Comparison of ENCODE assay signal across 8 cellular contexts in the genomic region with DNA sequence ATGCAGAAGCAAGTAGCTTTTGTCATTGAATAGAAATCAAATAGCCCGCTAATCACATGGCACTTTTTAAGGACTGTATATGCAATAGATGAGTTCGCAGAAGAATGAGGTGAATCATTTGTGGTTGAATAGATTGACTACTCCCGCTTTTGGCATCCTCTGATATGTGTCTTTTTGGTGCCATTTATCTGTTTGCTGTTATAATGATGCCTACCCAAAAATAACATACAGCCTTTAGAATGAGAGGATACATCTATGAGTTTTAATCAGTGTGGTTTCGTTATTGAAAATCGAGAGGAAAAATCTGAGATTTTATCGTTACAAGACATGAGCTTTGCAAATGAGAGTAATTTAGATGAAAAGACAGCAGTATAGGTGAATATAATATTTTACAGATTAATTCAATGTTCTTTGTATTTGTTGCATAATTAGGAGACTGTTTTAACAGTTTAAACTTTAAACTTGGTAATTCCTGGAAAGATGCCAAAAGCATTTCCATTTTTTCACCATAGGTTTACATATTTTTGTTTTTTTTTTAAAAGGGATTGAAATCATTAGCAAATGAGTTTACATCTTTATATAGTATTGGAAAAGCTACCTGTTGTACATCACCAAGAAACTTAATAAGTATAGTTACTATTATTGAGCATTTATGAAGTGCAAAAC. TPM values are rescaled to one million over a fixed set of nuclear protein-coding genes. Genes with fewer than 3 reads are reported as not detected.
DNase-seq lines count a peak whose midpoint lies in the region; ATAC-seq and TF ChIP-seq lines count a peak whose summit lies in the region.

No MANE protein-coding gene starts in this region.

- H3K27ac Mint-ChIP-seq in dendritic cell treated with granulocyte-macrophage colony-stimulating factor and Interleukin-4, amounts not matched to agents 40 ng/mL and 50 ng/mL, for 4 days, result peak overlapping the region; percentile 81
- H3K27ac Mint-ChIP-seq in natural killer cell treated with Interleukin-12 subunit alpha and Interleukin-12 subunit beta and Interleukin-15 and Interleukin-18, amount 100 ng/mL, for 72 hours, result peak overlapping the region; percentile 57 to 76

- peaks cover 18% of the 10 kb centered on the region for H3K4me1 Mint-ChIP-seq in dendritic cell treated with granulocyte-macrophage colony-stimulating factor and Interleukin-4, amounts not matched to agents 40 ng/mL and 50 ng/mL, for 4 days (ENCODE audit: low read depth)
- peaks cover 20 to 39% of the 10 kb centered on the region in 2 donors for H3K4me1 Mint-ChIP-seq in natural killer cell treated with Interleukin-12 subunit alpha and Interleukin-12 subunit beta and Interleukin-15 and Interleukin-18, amount 100 ng/mL, for 72 hours (ENCODE audit: low read depth in 2 of 2)

- DNase-seq in NCI-H2029 (lab: John Stamatoyannopoulos, UW), result peak; percentile 31
- DNase-seq in NCI-H2029 treated with DMSO at 0.1 percent for 48 hours (lab: John Stamatoyannopoulos, UW), result no peak
- no peak for DNase-seq in natural killer cell treated with Interleukin-12 subunit alpha and Interleukin-12 subunit beta and Interleukin-15 and Interleukin-18, amount 100 ng/mL, for 72 hours (ENCODE audit: low spot score)
- DNase-seq in NCI-H2196 treated with DMSO at 0.1 percent for 48 hours (lab: John Stamatoyannopoulos, UW; ENCODE audit: unreplicated experiment), result no peak

- peaks cover 11% of the 10 kb centered on the region; the same call in 1 of the 2 replicates for H3K4me1 ChIP-seq in OCI-LY3 (ENCODE audit: low read length)

- H3K9ac ChIP-seq in OCI-LY3 (ENCODE audit: low read length), result peak overlapping the region; percentile 67

- H2AFZ ChIP-seq in OCI-LY3 (ENCODE audit: low read depth, low read length), result no peak overlapping the region

- TF ChIP-seq CTCF in OCI-LY3 (IDR thresholded peaks at IDR 0.05; ENCODE audit: low read depth, low read length), result no peak

- no peaks in the 10 kb centered on the region for H3K9me3 Mint-ChIP-seq in dendritic cell treated with granulocyte-macrophage colony-stimulating factor and Interleukin-4, amounts not matched to agents 40 ng/mL and 50 ng/mL, for 4 days
- H3K9me3 Mint-ChIP-seq in natural killer cell treated with Interleukin-12 subunit alpha and Interleukin-12 subunit beta and Interleukin-15 and Interleukin-18, amount 100 ng/mL, for 72 hours, result no peaks in the 10 kb centered on the region

- H3K79me2 ChIP-seq in OCI-LY3 (ENCODE audit: low read length), result no peaks in the 10 kb centered on the region

- H3K27ac ChIP-seq in OCI-LY3 (ENCODE audit: low read length), result no peak overlapping the region

- H4K20me1 ChIP-seq in OCI-LY3 (ENCODE audit: insufficient read depth, low read length), result no peaks in the 10 kb centered on the region

- no peaks in the 10 kb centered on the region for H3K9me3 ChIP-seq in OCI-LY3 (ENCODE audit: insufficient read depth, low read length)

- H3K4me2 ChIP-seq in OCI-LY3 (ENCODE audit: low read length), result peak overlapping the region; percentile 96

- intact Hi-C loops in dendritic cell treated with granulocyte-macrophage colony-stimulating factor and Interleukin-4, amounts not matched to agents 40 ng/mL and 50 ng/mL, for 4 days (cut with micrococcal nuclease), result loop anchor here (2.0 kb wide), 1 partner anchor 109 kb away; no protein-coding TSS in a partner anchor

- no peaks in the 10 kb centered on the region for H3K36me3 ChIP-seq in OCI-LY3 (replicated peaks; ENCODE audit: low read depth, low read length)

- ATAC-seq in natural killer cell treated with Interleukin-12 subunit alpha and Interleukin-12 subunit beta and Interleukin-15 and Interleukin-18, amount 100 ng/mL, for 72 hours, result peak in 1 of 2 donors; percentile 37
- ATAC-seq in GM21367 (IDR thresholded peaks at IDR 0.05; ENCODE audit: unreplicated experiment) (no peak), HG02884 (IDR thresholded peaks at IDR 0.05; ENCODE audit: unreplicated experiment) (no peak)

- H3K4me3 Mint-ChIP-seq in dendritic cell treated with granulocyte-macrophage colony-stimulating factor and Interleukin-4, amounts not matched to agents 40 ng/mL and 50 ng/mL, for 4 days, result peak overlapping the region; percentile 87
- H3K4me3 Mint-ChIP-seq in natural killer cell treated with Interleukin-12 subunit alpha and Interleukin-12 subunit beta and Interleukin-15 and Interleukin-18, amount 100 ng/mL, for 72 hours, result peak overlapping the region; percentile 89

- H3K27me3 Mint-ChIP-seq in dendritic cell treated with granulocyte-macrophage colony-stimulating factor and Interleukin-4, amounts not matched to agents 40 ng/mL and 50 ng/mL, for 4 days, result peaks cover 1% of the 10 kb centered on the region
- peaks cover 0 to 6% of the 10 kb centered on the region in 2 donors for H3K27me3 Mint-ChIP-seq in natural killer cell treated with Interleukin-12 subunit alpha and Interleukin-12 subunit beta and Interleukin-15 and Interleukin-18, amount 100 ng/mL, for 72 hours

- H3K27me3 ChIP-seq in OCI-LY3 (ENCODE audit: low read depth, low read length), result peaks cover 34% of the 10 kb centered on the region

- H3K4me3 ChIP-seq in OCI-LY3 (ENCODE audit: low read length), result peak overlapping the region; percentile 97

- H3K36me3 Mint-ChIP-seq in dendritic cell treated with granulocyte-macrophage colony-stimulating factor and Interleukin-4, amounts not matched to agents 40 ng/mL and 50 ng/mL, for 4 days (ENCODE audit: low read depth), result peaks cover 10% of the 10 kb centered on the region
- peaks cover 22% of the 10 kb centered on the region for H3K36me3 Mint-ChIP-seq in natural killer cell treated with Interleukin-12 subunit alpha and Interleukin-12 subunit beta and Interleukin-15 and Interleukin-18, amount 100 ng/mL, for 72 hours

RNA-seq across cellular contexts. Expression of gene PDE3B, which starts 1.8 kb away (rescaled TPM):
- 10 to 100 TPM; 17.7 to 56.8 TPM for total RNA-seq in natural killer cell treated with Interleukin-12 subunit alpha and Interleukin-12 subunit beta and Interleukin-15 and Interleukin-18, amount 100 ng/mL, for 72 hours
